ENCODE assay signal across 20 cellular contexts in the genomic region with DNA sequence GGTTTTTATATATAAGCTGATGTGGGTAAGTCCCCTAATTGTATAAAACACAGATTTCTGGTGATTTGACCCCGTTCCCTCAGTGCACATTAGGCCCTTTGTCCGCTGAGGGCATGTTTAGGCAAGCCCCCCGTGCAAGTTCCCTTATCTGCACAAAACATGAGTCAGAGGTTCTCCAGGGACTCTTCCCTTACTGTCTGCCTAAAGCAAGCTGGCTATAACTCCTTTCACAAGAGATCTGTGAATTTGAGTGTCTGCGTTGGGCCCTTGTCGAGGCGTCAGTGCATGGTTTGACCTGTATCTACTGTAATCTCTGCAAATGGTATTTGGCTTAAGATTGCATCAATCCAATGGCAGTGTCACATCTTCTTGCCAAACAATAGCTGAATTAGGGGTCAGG.
DNase-seq lines count a peak whose midpoint lies in the region; ATAC-seq and TF ChIP-seq lines count a peak whose summit lies in the region.
"Had no signal": no experiment of that assay in that cellular context is flagged by ENCODE, and none has a peak within 500 bp of the region (broad histone marks: within the 10 kb centered on the region; RNA-seq: fewer than 3 reads in every experiment).

No MANE protein-coding gene starts in this region.

- TF ChIP-seq POLR2A in gastroesophageal sphincter (IDR thresholded peaks at IDR 0.05), result no peak

- H3K4me1 ChIP-seq in SJCRH30 (peaks cover 6% of the 10 kb centered on the region; the same call in 1 of the 2 replicates), gastroesophageal sphincter (no peaks in the 10 kb centered on the region)
- H3K4me1 ChIP-seq in effector memory CD4-positive, alpha-beta T cell (ENCODE audit: control insufficient read depth, insufficient read depth, low read length, poor library complexity, severe bottlenecking), result no peaks in the 10 kb centered on the region
- H3K4me1 ChIP-seq: adrenal gland had no signal

- ATAC-seq in gastroesophageal sphincter (no peak), HG02870 (IDR thresholded peaks at IDR 0.05; ENCODE audit: unreplicated experiment) (no peak)
- ATAC-seq: activated CD8-positive, alpha-beta memory T cell treated with anti-CD3 and anti-CD28 coated beads, Interleukin-2, amount 10 ng/mL, durations not matched to agents 7 days and 5 days; K562 had no signal

- H3K36me3 ChIP-seq in SJCRH30 (no peaks in the 10 kb centered on the region), gastroesophageal sphincter (no peaks in the 10 kb centered on the region)
- H3K36me3 ChIP-seq in effector memory CD4-positive, alpha-beta T cell (ENCODE audit: control insufficient read depth, insufficient read depth, low read length), result no peaks in the 10 kb centered on the region
- H3K36me3 ChIP-seq: adrenal gland had no signal

- no peak for TF ChIP-seq EP300 in gastroesophageal sphincter (IDR thresholded peaks at IDR 0.05)

- no peak for TF ChIP-seq CTCF in fibroblast of villous mesenchyme (IDR thresholded peaks at IDR 0.05; ENCODE audit: insufficient read depth, low read depth, low read length)
- no peak for TF ChIP-seq CTCF in gastroesophageal sphincter (IDR thresholded peaks at IDR 0.05)

- H3K27ac ChIP-seq in SJCRH30, result no peak overlapping the region
- H3K27ac ChIP-seq in effector memory CD4-positive, alpha-beta T cell (ENCODE audit: insufficient read depth, low read length, poor library complexity, severe bottlenecking), result no peak overlapping the region
- no peak overlapping the region for H3K27ac ChIP-seq in gastroesophageal sphincter
- H3K27ac ChIP-seq: adrenal gland, HL-60, SK-N-MC had no signal

- WGBS in gastroesophageal sphincter (ENCODE audit: low coverage in 1 of 2), 2 donors, result 45 to 68% methylated on average over 3 to 6 of the region's 6 CpGs

- H3K4me3 ChIP-seq in SJCRH30, result no peak overlapping the region
- no peak overlapping the region for H3K4me3 ChIP-seq in fibroblast of villous mesenchyme (ENCODE audit: low read depth, low read length)
- H3K4me3 ChIP-seq in effector memory CD4-positive, alpha-beta T cell (ENCODE audit: insufficient read depth, low read depth, low read length, poor library complexity, severe bottlenecking), result no peak overlapping the region
- no peak overlapping the region for H3K4me3 ChIP-seq in gastroesophageal sphincter
- H3K4me3 ChIP-seq: adrenal gland, K562, SK-N-MC had no signal

- H3K9me3 ChIP-seq in SJCRH30 (replicated peaks) (no peaks in the 10 kb centered on the region), gastroesophageal sphincter (no peaks in the 10 kb centered on the region)
- no peaks in the 10 kb centered on the region for H3K9me3 ChIP-seq in effector memory CD4-positive, alpha-beta T cell (ENCODE audit: control insufficient read depth, low read length)
- H3K9me3 ChIP-seq: adrenal gland had no signal

- DNase-seq in COLO829 (ENCODE audit: low spot score) (peak; percentile 40), MV-4-11 (lab: John Stamatoyannopoulos, UW) (peak; percentile 74), SJCRH30 (peak; percentile 48 to 65), fibroblast of villous mesenchyme (ENCODE audit: low read depth) (peak; percentile 4), NCI-H82 treated with DMSO at 0.1 percent for 48 hours (lab: John Stamatoyannopoulos, UW; ENCODE audit: unreplicated experiment) (no peak)
- DNase-seq in effector memory CD4-positive, alpha-beta T cell, result no peak
- DNase-seq: activated CD4-positive, CD25-positive, alpha-beta regulatory T cell treated with anti-CD3 and anti-CD28 coated beads, Interleukin-2, amount 50 U/mL, for 72 hours; activated CD8-positive, alpha-beta memory T cell treated with anti-CD3 and anti-CD28 coated beads, Interleukin-2, amount 10 ng/mL, durations not matched to agents 7 days and 5 days; activated effector memory CD4-positive, alpha-beta T cell treated with anti-CD3 and anti-CD28 coated beads, Interleukin-2, amount 50 U/mL, for 16 hours; adrenal gland; H7; hippocampal formation; NCI-H1092 treated with DMSO at 0.1 percent for 48 hours; NCI-H446 treated with DMSO at 0.1 percent for 48 hours; substantia nigra had no signal

- no peaks in the 10 kb centered on the region for H3K27me3 ChIP-seq in SJCRH30
- H3K27me3 ChIP-seq in effector memory CD4-positive, alpha-beta T cell (replicated peaks; ENCODE audit: control insufficient read depth, insufficient read depth, low read length, poor library complexity, severe bottlenecking), result no peaks in the 10 kb centered on the region
- H3K27me3 ChIP-seq in gastroesophageal sphincter, result no peaks in the 10 kb centered on the region
- H3K27me3 ChIP-seq: adrenal gland had no signal

Comparison
In these comparisons a context has a peak if more than half of its experiments do, and no peak if none do; other contexts are left out.
1. DNase-seq: peak in COLO829 (single experiment), MV-4-11 (single experiment), SJCRH30 (2 of 2) and fibroblast of villous mesenchyme (single experiment); none in effector memory CD4-positive, alpha-beta T cell (0 of 3) and NCI-H82 treated with DMSO at 0.1 percent for 48 hours (single experiment).